In genomic region chr20:4406627-4407026, GRCh38 we compare ENCODE assay signal across 16 cellular contexts.
DNase-seq lines count a peak whose midpoint lies in the region; ATAC-seq, FAIRE-seq and TF ChIP-seq lines count a peak whose summit lies in the region.
"Had no signal": no experiment of that assay in that cellular context is flagged by ENCODE, and none has a peak within 500 bp of the region (broad histone marks: within the 10 kb centered on the region; RNA-seq: fewer than 3 reads in every experiment).

No MANE protein-coding gene starts in this region.

- intact Hi-C loops in vagina (cut with DNase I) = no loop called here

- no peak for ATAC-seq in HG03378 (IDR thresholded peaks at IDR 0.05; ENCODE audit: unreplicated experiment)

- TF ChIP-seq CTCF in HFF-Myc (IDR thresholded peaks at IDR 0.05; ENCODE audit: low read depth, low read length, missing control alignments) = no peak
- TF ChIP-seq CTCF in vagina (IDR thresholded peaks at IDR 0.05) = no peak
- TF ChIP-seq CTCF in D721Med (IDR thresholded peaks at IDR 0.05; ENCODE audit: insufficient read depth, missing control alignments) = no peak

- no peak for TF ChIP-seq POLR2A in vagina (IDR thresholded peaks at IDR 0.05)

- H3K27me3 ChIP-seq in ACC112 (ENCODE audit: insufficient read depth, low read length) = no peaks in the 10 kb centered on the region
- H3K27me3 ChIP-seq in vagina = no peaks in the 10 kb centered on the region
- H3K27me3 ChIP-seq: adrenal gland had no signal

- peaks cover 15% of the 10 kb centered on the region for H3K4me1 ChIP-seq in ACC112 (ENCODE audit: control insufficient read depth, insufficient read depth, low read length, unreplicated experiment)
- no peaks in the 10 kb centered on the region for H3K4me1 ChIP-seq in vagina
- H3K4me1 ChIP-seq: adrenal gland, parathyroid adenoma had no signal

- no peaks in the 10 kb centered on the region for H3K79me2 ChIP-seq in ACC112 (ENCODE audit: control insufficient read depth, insufficient read depth, low read length, unreplicated experiment)
- H3K79me2 ChIP-seq: parathyroid adenoma had no signal

- H3K36me3 ChIP-seq in ACC112 (ENCODE audit: insufficient read depth, low read length) (no peaks in the 10 kb centered on the region), vagina (no peaks in the 10 kb centered on the region)
- H3K36me3 ChIP-seq: adrenal gland had no signal

- H3K4me3 ChIP-seq in ACC112 (ENCODE audit: low read depth, low read length) (no peak overlapping the region), HFF-Myc (replicated peaks; ENCODE audit: low read depth, low read length) (no peak overlapping the region), vagina (no peak overlapping the region)
- H3K4me3 ChIP-seq: adrenal gland had no signal

- DNase-seq in HFF-Myc (ENCODE audit: extremely low read depth, low read depth) (peak; percentile 79), astrocyte of the hippocampus (ENCODE audit: low read depth, low spot score) (peak; percentile 46), glomerular visceral epithelial cell (ENCODE audit: extremely low spot score) (peak; percentile 13), vagina (ENCODE audit: extremely low spot score in 2 of 2) (no peak), D721Med (ENCODE audit: insufficient read length, low spot score) (no peak), cortex of kidney (lab: John Stamatoyannopoulos, UW) (no peak)
- DNase-seq: activated T-cell treated with anti-CD3 and anti-CD28 coated beads for 4 hours, AML-193, DND-41, endodermal cell, Karpas-422, NCI-H2081 treated with DMSO at 0.1 percent for 48 hours had no signal

- no peak overlapping the region for H3K27ac ChIP-seq in ACC112 (ENCODE audit: low read depth, low read length)
- no peak overlapping the region for H3K27ac ChIP-seq in vagina
- H3K27ac ChIP-seq: adrenal gland, parathyroid adenoma had no signal

- FAIRE-seq in D721Med (lab: Jason Lieb, UNC) = no peak

- H2AFZ ChIP-seq in ACC112 (ENCODE audit: low read length, unreplicated experiment) = peak overlapping the region; percentile 14
- H2AFZ ChIP-seq: parathyroid adenoma had no signal

- H3K9me3 ChIP-seq in vagina = no peaks in the 10 kb centered on the region
- H3K9me3 ChIP-seq: adrenal gland had no signal

Comparison
In these comparisons a context has a peak if more than half of its experiments do, and no peak if none do; other contexts are left out.
1. DNase-seq: peak in HFF-Myc (single experiment), astrocyte of the hippocampus (single experiment) and glomerular visceral epithelial cell (single experiment); none in vagina (0 of 2), D721Med (single experiment) and cortex of kidney (single experiment).